ENCODE assay signal across 25 cellular contexts in genomic region chrX:118100091-118100490, GRCh38. TPM values are rescaled to one million over a fixed set of nuclear protein-coding genes. Genes with fewer than 3 reads are reported as not detected.
DNase-seq lines count a peak whose midpoint lies in the region; ATAC-seq and TF ChIP-seq lines count a peak whose summit lies in the region.
"Had no signal": no experiment of that assay in that cellular context is flagged by ENCODE, and none has a peak within 500 bp of the region (broad histone marks: within the 10 kb centered on the region; RNA-seq: fewer than 3 reads in every experiment).

No MANE protein-coding gene starts in this region.

- no peaks in the 10 kb centered on the region for H3K27me3 ChIP-seq in A673 (replicated peaks; ENCODE audit: insufficient read depth, low read depth, low read length, poor library complexity)
- no peaks in the 10 kb centered on the region for H3K27me3 ChIP-seq in lower lobe of right lung (ENCODE audit: low read depth)
- H3K27me3 ChIP-seq: BE2C, BLaER1 had no signal

- H3K9me3 ChIP-seq in A673 (ENCODE audit: low read depth, low read length, poor library complexity, severe bottlenecking) (no peaks in the 10 kb centered on the region), SK-N-MC (ENCODE audit: low read depth, low read length) (no peaks in the 10 kb centered on the region), lower lobe of right lung (no peaks in the 10 kb centered on the region)
- H3K9me3 ChIP-seq: A549, BE2C, BLaER1 had no signal

- CTCF ChIA-PET in A673 (lab: Charles Lee): no interaction called here

- no peak overlapping the region for H3K4me3 Mint-ChIP-seq in nephron
- H3K4me3 Mint-ChIP-seq: CD14-positive monocyte; CD4-positive, alpha-beta memory T cell; CD4-positive, CD25-positive, alpha-beta regulatory T cell; CD8-positive, alpha-beta memory T cell had no signal

- no peaks in the 10 kb centered on the region for H3K27me3 Mint-ChIP-seq in nephron (ENCODE audit: low read depth)
- H3K27me3 Mint-ChIP-seq: CD4-positive, alpha-beta memory T cell; CD4-positive, CD25-positive, alpha-beta regulatory T cell; CD8-positive, alpha-beta memory T cell had no signal

- H3K4me3 ChIP-seq in A673 (ENCODE audit: low read depth, low read length, poor library complexity, severe bottlenecking) (no peak overlapping the region), SK-N-MC (peak overlapping the region; percentile 64), lower lobe of right lung (no peak overlapping the region)
- H3K4me3 ChIP-seq: A549, BLaER1, GM12878 had no signal

- H3K9me3 Mint-ChIP-seq in nephron: peaks cover 15% of the 10 kb centered on the region

- H3K36me3 ChIP-seq in A673 (ENCODE audit: insufficient read depth, low read length, poor library complexity, severe bottlenecking) (no peaks in the 10 kb centered on the region), SK-N-MC (ENCODE audit: insufficient read depth, low read length) (no peaks in the 10 kb centered on the region), lower lobe of right lung (no peaks in the 10 kb centered on the region)
- H3K36me3 ChIP-seq: BLaER1 had no signal

- intact Hi-C loops in A673 (cut with micrococcal nuclease; ENCODE audit: unreplicated experiment) (no loop called here), lower lobe of right lung (cut with DNase I) (no loop called here)

- peak overlapping the region; percentile 3 to 77 (median 69) for H3K27ac Mint-ChIP-seq in nephron
- H3K27ac Mint-ChIP-seq: CD4-positive, alpha-beta memory T cell; CD4-positive, CD25-positive, alpha-beta regulatory T cell; CD8-positive, alpha-beta memory T cell had no signal

- H3K27ac ChIP-seq in A673 (ENCODE audit: low read depth, low read length, poor library complexity, severe bottlenecking) (peak overlapping the region; percentile 40), SK-N-MC (peak overlapping the region; percentile 97), lower lobe of right lung (no peak overlapping the region)
- H3K27ac ChIP-seq: 22Rv1, A549, BLaER1 had no signal

- DNase-seq in A673 (ENCODE audit: low spot score) (peak; percentile 59), SK-N-MC (ENCODE audit: low read depth, low spot score) (peak; percentile 37), lower lobe of right lung (no peak)
- DNase-seq: ACHN; BE2C; C1 segment of cervical spinal cord; CD4-positive, alpha-beta memory T cell; CD4-positive, CD25-positive, alpha-beta regulatory T cell; CD8-positive, alpha-beta memory T cell; COR-L47; DMS 273 treated with DMSO at 0.1 percent for 48 hours; DMS153; DMS53; DMS79; DND-41; EL; GDM1 had no signal

- peaks cover 6% of the 10 kb centered on the region for H3K4me1 Mint-ChIP-seq in nephron
- H3K4me1 Mint-ChIP-seq: CD14-positive monocyte; CD4-positive, alpha-beta memory T cell; CD4-positive, CD25-positive, alpha-beta regulatory T cell; CD8-positive, alpha-beta memory T cell had no signal

- TF ChIP-seq CTCF in A673 (conservative IDR thresholded peaks at IDR 0.05; ENCODE audit: low read depth, low read length): no peak
- no peak for TF ChIP-seq CTCF in nephron (IDR thresholded peaks at IDR 0.05; ENCODE audit: unreplicated experiment in 3 of 3)
- no peak for TF ChIP-seq CTCF in lower lobe of right lung (IDR thresholded peaks at IDR 0.05)

- peaks cover 10% of the 10 kb centered on the region for H3K36me3 Mint-ChIP-seq in nephron (ENCODE audit: low read depth)
- H3K36me3 Mint-ChIP-seq: CD14-positive monocyte; CD4-positive, alpha-beta memory T cell; CD4-positive, CD25-positive, alpha-beta regulatory T cell; CD8-positive, alpha-beta memory T cell had no signal

- H3K9ac ChIP-seq in SK-N-MC (ENCODE audit: insufficient read length): peak overlapping the region; percentile 62
- H3K9ac ChIP-seq: BLaER1 had no signal

- BruUV-seq in A673 (replicated peaks; lab: Mats Ljungman, UMichigan): no TSS peak

- no peaks in the 10 kb centered on the region for H3K4me1 ChIP-seq in A673 (ENCODE audit: insufficient read depth, low read length, poor library complexity, severe bottlenecking)
- H3K4me1 ChIP-seq in lower lobe of right lung: no peaks in the 10 kb centered on the region
- H3K4me1 ChIP-seq: A549, BE2C, BLaER1 had no signal

- ATAC-seq in HG03196 (IDR thresholded peaks at IDR 0.05; ENCODE audit: unreplicated experiment): no peak
- no peak for ATAC-seq in lower lobe of right lung
- ATAC-seq: A549, GM12878 had no signal

- POLR2A ChIA-PET in A673 (lab: Charles Lee; ENCODE audit: low non-redundant PET): no interaction called here

RNA-seq across cellular contexts. Expression of gene KLHL13, which starts 16.5 kb away (rescaled TPM):
- total RNA-seq in A673 (2021): 44.7 and 46.3 TPM in 2 replicates
- 3.9 TPM for total RNA-seq in lower lobe of right lung
- total RNA-seq: G401 had no signal
